ENCODE assay signal across 9 cellular contexts in genomic region chr6:85580878-85581267, GRCh38. TPM values are rescaled to one million over a fixed set of nuclear protein-coding genes. Genes with fewer than 3 reads are reported as not detected.
DNase-seq lines count a peak whose midpoint lies in the region; ATAC-seq, FAIRE-seq and TF ChIP-seq lines count a peak whose summit lies in the region.
"Had no signal": no experiment of that assay in that cellular context is flagged by ENCODE, and none has a peak within 500 bp of the region (broad histone marks: within the 10 kb centered on the region; RNA-seq: fewer than 3 reads in every experiment).

No MANE protein-coding gene starts in this region.

- no peaks in the 10 kb centered on the region for H3K36me3 ChIP-seq in fibroblast of lung (ENCODE audit: control insufficient read depth, insufficient read depth, low read length)
- H3K36me3 ChIP-seq in smooth muscle cell (ENCODE audit: low read depth), result peaks cover 8% of the 10 kb centered on the region

- H2AFZ ChIP-seq in fibroblast of lung (ENCODE audit: low read length) (no peak overlapping the region), smooth muscle cell (ENCODE audit: low read depth) (no peak overlapping the region)

- H3K27me3 ChIP-seq in fibroblast of lung (ENCODE audit: control insufficient read depth, insufficient read depth, low read length) (no peaks in the 10 kb centered on the region), smooth muscle cell (ENCODE audit: low read depth) (no peaks in the 10 kb centered on the region)

- peaks cover 53% of the 10 kb centered on the region for H3K79me2 ChIP-seq in fibroblast of lung (ENCODE audit: control insufficient read depth, insufficient read depth, low read length)
- peaks cover 87% of the 10 kb centered on the region for H3K79me2 ChIP-seq in smooth muscle cell (ENCODE audit: low read depth)

- POLR2A ChIA-PET in HEK293T (lab: Yijun Ruan, JAX), result interaction anchor here (1.4 kb wide), 1 partner anchor 97 kb away, joined by 7 read pairs; no protein-coding TSS in a partner anchor

- H3K4me1 ChIP-seq in fibroblast of lung (ENCODE audit: control insufficient read depth, extremely low read depth, insufficient read depth, low read length) (peaks cover 16% of the 10 kb centered on the region), smooth muscle cell (ENCODE audit: low read depth) (no peaks in the 10 kb centered on the region)

- CTCF ChIA-PET in HEK293T (lab: Yijun Ruan, JAX), result no interaction called here

- TF ChIP-seq CTCF in AG10803 (conservative IDR thresholded peaks at IDR 0.05; ENCODE audit: low read length) (no peak), fibroblast of lung (conservative IDR thresholded peaks at IDR 0.05 in 1 of 2, IDR thresholded peaks at IDR 0.05 in 1 of 2; ENCODE audit: low read depth in 1 of 2, low read length in 2 of 2) (no peak), smooth muscle cell (IDR thresholded peaks at IDR 0.05; ENCODE audit: borderline replicate concordance, insufficient read depth, poor library complexity, severe bottlenecking) (no peak)

- H3K9me3 ChIP-seq in fibroblast of lung (ENCODE audit: control insufficient read depth, insufficient read depth, low read depth, low read length), result no peaks in the 10 kb centered on the region
- H3K9me3 ChIP-seq in smooth muscle cell (replicated peaks; ENCODE audit: low read depth), result no peaks in the 10 kb centered on the region

- ATAC-seq in GM21423 (IDR thresholded peaks at IDR 0.05; ENCODE audit: unreplicated experiment), result peak; percentile 62

- H3K4me2 ChIP-seq in fibroblast of lung (ENCODE audit: extremely low read depth, insufficient read depth, low read length) (no peak overlapping the region), smooth muscle cell (no peak overlapping the region)

- 43% methylated on average over 1 of the region's 1 CpG for WGBS in smooth muscle cell (ENCODE audit: low lambda C conversion rate)

- FAIRE-seq in frontal cortex (lab: Jason Lieb, UNC), result no peak

- H3F3A ChIP-seq in smooth muscle cell (ENCODE audit: low read depth), result no peaks in the 10 kb centered on the region

- H3K27ac ChIP-seq in fibroblast of lung (ENCODE audit: insufficient read depth, low read length) (no peak overlapping the region), smooth muscle cell (ENCODE audit: low read depth) (no peak overlapping the region)

- H3K4me3 ChIP-seq in AG10803 (ENCODE audit: low read length) (no peak overlapping the region), fibroblast of lung (replicated peaks in 1 of 4; ENCODE audit: control extremely low read depth in 1 of 4, insufficient read depth in 1 of 4, low read depth in 3 of 4, low read length in 4 of 4) (no peak overlapping the region), smooth muscle cell (no peak overlapping the region)

- no peaks in the 10 kb centered on the region for H4K20me1 ChIP-seq in fibroblast of lung (ENCODE audit: control insufficient read depth, extremely low read depth, insufficient read depth, low read length)
- H4K20me1 ChIP-seq in smooth muscle cell (ENCODE audit: low read depth), result peaks cover 67% of the 10 kb centered on the region

- H3K9ac ChIP-seq in fibroblast of lung (ENCODE audit: insufficient read depth, low read length) (no peak overlapping the region), smooth muscle cell (ENCODE audit: low read depth) (no peak overlapping the region)

- DNase-seq in AG10803 (ENCODE audit: low read depth), result peak; percentile 32
- peak; percentile 59 for DNase-seq in HK-2 (ENCODE audit: unreplicated experiment)
- DNase-seq in fibroblast of lung (ENCODE audit: low read depth in 2 of 2), result peak; percentile 53 to 80
- no peak for DNase-seq in frontal cortex (ENCODE audit: low spot score in 2 of 2)
- no peak for DNase-seq in HEK293T (ENCODE audit: extremely low spot score)
- DNase-seq in cerebellar nuclear complex (lab: John Stamatoyannopoulos, UW), result no peak
- DNase-seq in smooth muscle cell (lab: John Stamatoyannopoulos, UW; ENCODE audit: unreplicated experiment), result no peak
- DNase-seq: MV-4-11 had no signal

TF ChIP-seq in HEK293T, 16 proteins besides CTCF, POLR2A, EP300 and RAD21:
- no peak for TF ChIP-seq BHLHE40 (IDR thresholded peaks at IDR 0.05; ENCODE audit: borderline replicate concordance)
- TF ChIP-seq ZNF384 (IDR thresholded peaks at IDR 0.05), result no peak
- TF ChIP-seq PKNOX1 (IDR thresholded peaks at IDR 0.05), result no peak
- TF ChIP-seq FOXK2 (IDR thresholded peaks at IDR 0.05), result no peak
- TF ChIP-seq SP1 (IDR thresholded peaks at IDR 0.05), result no peak
- no peak for TF ChIP-seq SUZ12 (IDR thresholded peaks at IDR 0.05)
- no peak for TF ChIP-seq FOXA1 (IDR thresholded peaks at IDR 0.05)
- no peak for TF ChIP-seq ARNT (IDR thresholded peaks at IDR 0.05)

RNA-seq across cellular contexts. Expression of gene SNX14, which starts 12.8 kb away (rescaled TPM):
- total RNA-seq in fibroblast of lung (121 and 182 TPM in 2 replicates), frontal cortex (291 TPM), smooth muscle cell (123 and 134 TPM in 2 replicates)
- polyA plus RNA-seq in fibroblast of lung (61.9 and 79.7 TPM in 2 replicates), smooth muscle cell (50.8 and 53.0 TPM in 2 replicates)
- 49.7 and 61.8 TPM in 2 replicates for polyA plus RNA-seq in fibroblast of lung (2012)
- 8.2 and 10.8 TPM in 2 replicates for polyA minus RNA-seq in fibroblast of lung (ENCODE audit: low replicate concordance)

Comparison
In these comparisons a context has a peak if more than half of its experiments do, and no peak if none do; other contexts are left out.
1. DNase-seq: peak in AG10803 (single experiment), HK-2 (single experiment) and fibroblast of lung (2 of 2); none in frontal cortex (0 of 2), HEK293T (single experiment), cerebellar nuclear complex (0 of 2) and smooth muscle cell (single experiment).